ENCODE assay signal across 11 cellular contexts in the genomic region with DNA sequence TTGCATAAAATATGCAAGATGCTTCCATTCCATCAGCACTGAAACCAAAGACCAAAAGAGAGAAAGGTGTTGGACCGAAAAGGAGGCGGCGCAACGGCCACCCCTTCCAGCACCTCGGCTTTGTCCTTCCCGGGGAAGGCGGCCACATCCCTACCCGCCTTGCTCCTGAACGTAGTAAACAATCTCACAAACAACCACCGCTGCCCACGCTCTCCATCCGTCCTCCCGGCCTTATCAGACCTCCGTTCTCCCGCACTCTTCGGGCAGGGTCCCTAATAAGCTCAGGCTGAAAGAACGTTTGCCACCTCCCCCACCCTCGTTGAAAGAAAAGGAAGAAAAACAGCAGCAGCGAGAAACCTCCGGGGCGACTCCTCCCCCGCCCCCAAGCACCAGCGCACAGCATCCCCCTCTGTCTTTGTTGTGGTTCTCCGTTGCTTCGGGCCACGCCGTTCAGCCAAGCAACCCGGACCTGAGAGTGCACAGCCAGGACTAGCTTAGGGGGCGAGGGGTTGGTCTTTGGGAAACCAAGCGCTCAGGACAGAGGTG. TPM values are rescaled to one million over a fixed set of nuclear protein-coding genes. Genes with fewer than 3 reads are reported as not detected.
DNase-seq lines count a peak whose midpoint lies in the region; FAIRE-seq and TF ChIP-seq lines count a peak whose summit lies in the region.
"Had no signal": no experiment of that assay in that cellular context is flagged by ENCODE, and none has a peak within 500 bp of the region (broad histone marks: within the 10 kb centered on the region; RNA-seq: fewer than 3 reads in every experiment).

No MANE protein-coding gene starts in this region.

- no peak overlapping the region for H4K8ac ChIP-seq in neuronal stem cell (ENCODE audit: low read depth, low read length)

- no peaks in the 10 kb centered on the region for H3K79me2 ChIP-seq in astrocyte (ENCODE audit: insufficient read depth, low read length)

- H2BK12ac ChIP-seq in neuronal stem cell (ENCODE audit: low read length) = no peak overlapping the region

- H3K27me3 ChIP-seq in HUES6 (ENCODE audit: control insufficient read depth, insufficient read depth, low read length) (peaks cover 96% of the 10 kb centered on the region), astrocyte (ENCODE audit: insufficient read depth, low read length) (peaks cover 88% of the 10 kb centered on the region), neuronal stem cell (ENCODE audit: control insufficient read depth in 3 of 3, insufficient read depth in 3 of 3, low read depth in 1 of 3, low read length in 3 of 3) (peaks cover 49 to 98% (median 89%) of the 10 kb centered on the region in 3 experiments)

- H2BK5ac ChIP-seq in neuronal stem cell (ENCODE audit: low read length) = no peak overlapping the region

- H3K9me3 ChIP-seq in HUES6 (ENCODE audit: control insufficient read depth, insufficient read depth, low read depth, low read length) = no peaks in the 10 kb centered on the region
- no peaks in the 10 kb centered on the region for H3K9me3 ChIP-seq in astrocyte (ENCODE audit: insufficient read depth, low read depth, low read length)
- peaks cover 0 to 4% of the 10 kb centered on the region in 2 donors for H3K9me3 ChIP-seq in neuronal stem cell (replicated peaks in 1 of 2; ENCODE audit: control insufficient read depth in 2 of 2, insufficient read depth in 1 of 2, low read depth in 1 of 2, low read length in 2 of 2)

- H3K79me1 ChIP-seq in neuronal stem cell (ENCODE audit: low read depth, low read length) = no peaks in the 10 kb centered on the region

- H3K4me3 Mint-ChIP-seq in astrocyte (ENCODE audit: unreplicated experiment) = peak overlapping the region; percentile 54

- peaks cover 5% of the 10 kb centered on the region for H3K4me1 Mint-ChIP-seq in astrocyte (ENCODE audit: low read depth, unreplicated experiment)

- peaks cover 80% of the 10 kb centered on the region for H3K27me3 Mint-ChIP-seq in astrocyte (ENCODE audit: low read depth, unreplicated experiment)

- no peak for FAIRE-seq in astrocyte (lab: Jason Lieb, UNC)
- FAIRE-seq: A204.1 had no signal

- no peak overlapping the region for H2BK15ac ChIP-seq in neuronal stem cell (ENCODE audit: low read length)

- H3K36me3 ChIP-seq in HUES6 (ENCODE audit: control insufficient read depth, insufficient read depth, low read length) (no peaks in the 10 kb centered on the region), astrocyte (ENCODE audit: insufficient read depth, low read length) (no peaks in the 10 kb centered on the region), neuronal stem cell (replicated peaks in 1 of 2; ENCODE audit: control insufficient read depth in 2 of 2, insufficient read depth in 2 of 2, low read length in 2 of 2) (no peaks in the 10 kb centered on the region)

- H3K36me3 Mint-ChIP-seq in astrocyte (ENCODE audit: low read depth, unreplicated experiment) = peaks cover 4% of the 10 kb centered on the region

- H4K91ac ChIP-seq in neuronal stem cell (ENCODE audit: low read depth, low read length, poor library complexity) = no peak overlapping the region

- no peak overlapping the region for H3K9ac ChIP-seq in HUES6 (ENCODE audit: low read length)
- H3K9ac ChIP-seq in astrocyte (ENCODE audit: low read length) = no peak overlapping the region
- no peak overlapping the region for H3K9ac ChIP-seq in neuronal stem cell (ENCODE audit: low read depth, low read length, poor library complexity)

- no peak overlapping the region for H3K14ac ChIP-seq in neuronal stem cell (ENCODE audit: low read length)

- H3K4ac ChIP-seq in neuronal stem cell (ENCODE audit: low read length) = no peak overlapping the region

- TF ChIP-seq CTCF in astrocyte (IDR thresholded peaks at IDR 0.05; ENCODE audit: insufficient read depth, low read depth, low read length) = no peak

- no peak overlapping the region for H3K23ac ChIP-seq in neuronal stem cell (ENCODE audit: low read depth, low read length, poor library complexity)

- H2AK5ac ChIP-seq in neuronal stem cell (ENCODE audit: low read depth, low read length) = no peak overlapping the region

- peaks cover 12% of the 10 kb centered on the region for H4K20me1 ChIP-seq in astrocyte (ENCODE audit: insufficient read depth, low read length)

- H2BK120ac ChIP-seq in neuronal stem cell (ENCODE audit: low read depth, low read length) = no peak overlapping the region

- peak; percentile 50 to 93 (median 85) for DNase-seq in NCI-H1417 (lab: John Stamatoyannopoulos, UW)
- no peak for DNase-seq in NCI-H1417 treated with DMSO at 0.1 percent for 48 hours (lab: John Stamatoyannopoulos, UW)
- no peak for DNase-seq in astrocyte (ENCODE audit: low read depth)
- DNase-seq in neuronal stem cell (ENCODE audit: low spot score) = no peak
- no peak for DNase-seq in G401 (ENCODE audit: low spot score)
- DNase-seq in occipital lobe (lab: John Stamatoyannopoulos, UW) = no peak
- DNase-seq in HuH-7.5 (ENCODE audit: low spot score) = no peak
- DNase-seq: foreskin melanocyte had no signal

- peak overlapping the region; percentile 43 for H3K4me2 ChIP-seq in astrocyte (ENCODE audit: low read length)
- peak overlapping the region; percentile 53 for H3K4me2 ChIP-seq in neuronal stem cell (ENCODE audit: insufficient read depth, low read length, poor library complexity, severe bottlenecking)

- H3K4me1 ChIP-seq in HUES6 (ENCODE audit: control insufficient read depth, insufficient read depth, low read length) (peaks cover 23% of the 10 kb centered on the region), astrocyte (ENCODE audit: insufficient read depth, low read length) (peaks cover 3% of the 10 kb centered on the region), neuronal stem cell (ENCODE audit: control insufficient read depth in 2 of 2, insufficient read depth in 1 of 2, low read depth in 1 of 2, low read length in 2 of 2) (peaks cover 0 to 2% of the 10 kb centered on the region in 2 donors)

- H3K18ac ChIP-seq in neuronal stem cell (ENCODE audit: low read length) = no peak overlapping the region

- peak overlapping the region; percentile 85 for H3K27ac Mint-ChIP-seq in astrocyte (ENCODE audit: unreplicated experiment)

- peak overlapping the region; percentile 62 for H3K4me3 ChIP-seq in HUES6 (ENCODE audit: low read depth, low read length)
- no peak overlapping the region for H3K4me3 ChIP-seq in astrocyte (ENCODE audit: insufficient read depth, low read depth, low read length)
- peak overlapping the region in 1 of 2 donors; percentile 66 for H3K4me3 ChIP-seq in neuronal stem cell (ENCODE audit: low read length in 2 of 2)

- in situ Hi-C loops in G401 (cut with HindIII; ENCODE audit: low sequenced_read_pairs) = no loop called here

- WGBS in neuronal stem cell (ENCODE audit: extremely low coverage in 2 of 2, insufficient read length in 2 of 2, insufficient replicate concordance in 1 of 2), 2 donors = no CpG with 5 or more reads among the region's 30 CpGs

- no peak overlapping the region for H3K27ac ChIP-seq in HUES6 (ENCODE audit: low read depth, low read length)
- H3K27ac ChIP-seq in astrocyte (ENCODE audit: low read depth, low read length) = no peak overlapping the region
- H3K27ac ChIP-seq in neuronal stem cell (replicated peaks; ENCODE audit: low read length) = no peak overlapping the region

- peaks cover 28% of the 10 kb centered on the region for H3K9me3 Mint-ChIP-seq in astrocyte (ENCODE audit: unreplicated experiment)

- no peak overlapping the region for H2AFZ ChIP-seq in astrocyte (ENCODE audit: low read depth, low read length)
- H2AFZ ChIP-seq in neuronal stem cell (ENCODE audit: low read length) = peak overlapping the region; percentile 66

RNA-seq across cellular contexts. Expression of a gene that starts 4.4 kb away (rescaled TPM):
- total RNA-seq in astrocyte (not detected in 2 replicates), occipital lobe (not detected)
- polyA plus RNA-seq in neuronal stem cell (2013, experiment 1 of 2) = not detected
- polyA plus RNA-seq in neuronal stem cell (2013, experiment 2 of 2) = not detected
- total RNA-seq in G401 (2014; rRNA removed; shearing (Covaris generic)) = not detected in 2 replicates
- polyA plus RNA-seq: thymus had no signal

RNA-seq across cellular contexts. Expression of a gene that starts 13.2 kb away (rescaled TPM):
- total RNA-seq in astrocyte (not detected in 2 replicates), occipital lobe (not detected)
- polyA plus RNA-seq in neuronal stem cell (2013, experiment 1 of 2) = 0.03 TPM
- polyA plus RNA-seq in neuronal stem cell (2013, experiment 2 of 2) = 0.03 TPM
- 0.43 TPM in 1 of 2 replicates, not detected in the other for total RNA-seq in G401 (2014; rRNA removed; shearing (Covaris generic))

RNA-seq across cellular contexts. Expression of a gene that starts 20.2 kb away (rescaled TPM):
- total RNA-seq in astrocyte = not detected in 2 replicates
- not detected for polyA plus RNA-seq in neuronal stem cell (2013, experiment 1 of 2)
- not detected for polyA plus RNA-seq in neuronal stem cell (2013, experiment 2 of 2)
- not detected in 2 replicates for total RNA-seq in G401 (2014; rRNA removed; shearing (Covaris generic))
- total RNA-seq in occipital lobe = not detected
- polyA plus RNA-seq: thymus had no signal

RNA-seq across cellular contexts. Expression of a gene that starts 27.7 kb away (rescaled TPM):
- total RNA-seq in astrocyte (not detected in 2 replicates), occipital lobe (not detected)
- polyA plus RNA-seq in neuronal stem cell (2013, experiment 1 of 2) = not detected
- polyA plus RNA-seq in neuronal stem cell (2013, experiment 2 of 2) = not detected
- not detected in 2 replicates for total RNA-seq in G401 (2014; rRNA removed; shearing (Covaris generic))

RNA-seq across cellular contexts. Expression of a gene that starts 37.2 kb away (rescaled TPM):
- total RNA-seq in astrocyte (not detected in 2 replicates), occipital lobe (not detected)
- polyA plus RNA-seq in neuronal stem cell (2013, experiment 1 of 2) = not detected
- polyA plus RNA-seq in neuronal stem cell (2013, experiment 2 of 2) = not detected
- not detected in 2 replicates for total RNA-seq in G401 (2014; rRNA removed; shearing (Covaris generic))

Comparison
In these comparisons a context has a peak if more than half of its experiments do, and no peak if none do; other contexts are left out.
1. DNase-seq: peak in NCI-H1417 (3 of 3); none in NCI-H1417 treated with DMSO at 0.1 percent for 48 hours (single experiment), astrocyte (single experiment), neuronal stem cell (single experiment), G401 (single experiment), occipital lobe (single experiment) and HuH-7.5 (single experiment).